1 cellular context compared by ENCODE assay signal in the genomic region with DNA sequence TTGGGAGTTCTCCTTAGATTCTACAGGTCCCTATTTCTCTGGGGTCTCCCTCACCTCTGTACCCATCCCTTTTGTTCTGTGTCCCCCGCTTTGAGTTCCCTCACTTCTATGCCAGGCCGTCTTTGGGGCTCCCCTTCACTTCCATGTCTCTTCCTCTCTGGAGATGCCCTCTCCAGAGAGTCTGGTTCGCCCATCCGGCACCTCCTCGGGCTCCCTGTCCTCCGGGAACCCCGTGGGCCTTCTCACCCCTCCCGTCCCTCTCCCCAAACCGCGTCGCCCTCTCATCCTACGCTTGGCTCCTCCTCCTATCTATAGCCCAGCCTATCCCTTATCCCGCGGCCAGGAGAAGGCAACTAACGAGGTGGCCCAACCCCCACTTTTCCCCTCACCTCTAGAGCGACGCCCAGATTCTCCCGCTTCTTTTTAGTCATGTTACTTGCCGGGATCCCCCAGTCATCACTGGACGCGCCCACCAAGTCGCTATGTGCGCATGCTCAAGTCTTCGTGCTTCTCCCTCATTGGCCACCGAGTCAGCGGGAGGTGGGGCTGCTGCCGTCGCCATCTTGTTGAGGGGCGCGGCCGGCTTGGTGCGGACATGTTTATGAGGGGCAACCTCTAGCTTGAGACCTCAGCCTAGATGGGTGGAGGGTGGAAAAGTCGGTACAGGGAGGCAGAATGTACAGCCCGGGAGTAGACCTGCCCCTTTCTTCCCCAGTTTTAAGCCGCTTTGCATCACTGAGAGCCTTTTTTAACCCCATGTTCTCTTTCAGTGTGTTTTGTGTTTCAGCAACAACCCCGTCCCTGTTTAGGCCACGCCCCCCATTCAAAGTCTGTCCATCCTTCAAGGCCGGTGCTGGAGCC.
A peak's percentile ranks its signal among the peaks of the same experiment; 100 is the strongest.
TF ChIP-seq lines count a peak whose summit lies in the region.

A gene (minus strand): TSS at position 461 of the 861 bp plus-strand sequence. CDS start 30 bp downstream, at position 431.

TF ChIP-seq in K562, 482 proteins besides CTCF, POLR2A, EP300 and RAD21 (continued from another document and continues in another):
- TF ChIP-seq NCOR1 (IDR thresholded peaks at IDR 0.05) (peak; percentile 90), MYC (IDR thresholded peaks at IDR 0.05; ENCODE audit: low read depth, low read length) (peak; percentile 31; the same call in 1 of the 2 replicates), MYC (CRISPR knock-in tag; IDR thresholded peaks at IDR 0.05; ENCODE audit: borderline replicate concordance, low read depth) (0 out of 2 replicates have a peak, but pooled peaks have one; percentile 26), ZZZ3 (IDR thresholded peaks at IDR 0.05) (peak; percentile 33; the same call in 1 of the 2 replicates), ZFP36 (IDR thresholded peaks at IDR 0.05; ENCODE audit: low read depth, low read length, partially characterized antibody) (peak; percentile 8), KDM5B (IDR thresholded peaks at IDR 0.05; ENCODE audit: insufficient replicate concordance, low read depth, low read length) (peak; percentile 76), U2AF1 (optimal IDR thresholded peaks at IDR 0.05; ENCODE audit: low read depth, low read length) (no peak), E2F3 (CRISPR knock-in tag; IDR thresholded peaks at IDR 0.05) (peak; percentile 90), BCOR (IDR thresholded peaks at IDR 0.05) (peak; percentile 28; the same call in 1 of the 2 replicates), OTX1 (CRISPR knock-in tag; IDR thresholded peaks at IDR 0.05) (0 out of 2 replicates have a peak, but pooled peaks have one; percentile 74), CTBP1 (IDR thresholded peaks at IDR 0.05; ENCODE audit: borderline replicate concordance) (peak; percentile 79; the same call in 1 of the 2 replicates), CREM (IDR thresholded peaks at IDR 0.05; ENCODE audit: low read depth) (peak; percentile 92), HCFC1 (IDR thresholded peaks at IDR 0.05; ENCODE audit: low read depth, low read length) (peak; percentile 89), POLR2AphosphoS5 (IDR thresholded peaks at IDR 0.05; ENCODE audit: control insufficient read depth, insufficient read depth, low read depth, low read length) (peak; percentile 52; the same call in 1 of the 2 replicates), SP1 (CRISPR knock-in tag; IDR thresholded peaks at IDR 0.05) (peak; percentile 65; the same call in 1 of the 2 replicates), ZFX (CRISPR knock-in tag; IDR thresholded peaks at IDR 0.05) (peak; percentile 53; the same call in 1 of the 2 replicates), BACH1 (tag; IDR thresholded peaks at IDR 0.05) (no peak), MAFG (tag; conservative IDR thresholded peaks at IDR 0.05) (no peak), GTF2F1 (IDR thresholded peaks at IDR 0.05; ENCODE audit: low read depth, low read length) (0 out of 2 replicates have a peak, but pooled peaks have one; percentile 29), JUND (IDR thresholded peaks at IDR 0.05; ENCODE audit: borderline replicate concordance, low read depth, low read length) (peak; percentile 69), JUND (tag; IDR thresholded peaks at IDR 0.05; ENCODE audit: borderline replicate concordance, low read depth, low read length) (peak; percentile 31; the same call in 1 of the 3 replicates), SMARCE1 (IDR thresholded peaks at IDR 0.05) (peak; percentile 56; the same call in 1 of the 2 replicates), XRCC5 (IDR thresholded peaks at IDR 0.05; ENCODE audit: low read depth, low read length) (0 out of 2 replicates have a peak, but pooled peaks have one; percentile 53), DNMT1 (IDR thresholded peaks at IDR 0.05) (0 out of 2 replicates have a peak, but pooled peaks have one; percentile 57), GABPB1 (CRISPR knock-in tag; IDR thresholded peaks at IDR 0.05) (peak; percentile 50), LARP7 (IDR thresholded peaks at IDR 0.05) (peak; percentile 78; the same call in 1 of the 2 replicates), ATF7 (IDR thresholded peaks at IDR 0.05) (peak; percentile 89), SMAD4 (CRISPR knock-in tag; conservative IDR thresholded peaks at IDR 0.05) (no peak), FOS (IDR thresholded peaks at IDR 0.05; ENCODE audit: extremely low read depth, insufficient read length) (peak; percentile 42), TAF1 (IDR thresholded peaks at IDR 0.05; ENCODE audit: control insufficient read depth, extremely low read depth, insufficient read depth, low read length, severe bottlenecking) (peak; percentile 63), ETV5 (CRISPR knock-in tag; IDR thresholded peaks at IDR 0.05; ENCODE audit: low read depth) (peak; percentile 46; the same call in 1 of the 2 replicates), EP400 (IDR thresholded peaks at IDR 0.05) (peak; percentile 74), DIDO1 (tag; IDR thresholded peaks at IDR 0.05; ENCODE audit: low read depth) (peak; percentile 19; the same call in 1 of the 2 replicates), EHMT2 (IDR thresholded peaks at IDR 0.05) (peak; percentile 56), KAT7 (CRISPR knock-in tag; IDR thresholded peaks at IDR 0.05; ENCODE audit: borderline replicate concordance) (no peak; the same call in 1 of the 2 replicates), FOXK2 (conservative IDR thresholded peaks at IDR 0.05 in 1 of 2, IDR thresholded peaks at IDR 0.05 in 1 of 2; ENCODE audit: low read depth in 2 of 2) (peak; percentile 87 to 90), NFRKB (IDR thresholded peaks at IDR 0.05; ENCODE audit: low read depth) (peak; percentile 61; the same call in 1 of the 2 replicates), MAZ (CRISPR knock-in tag; conservative IDR thresholded peaks at IDR 0.05 in 1 of 2, IDR thresholded peaks at IDR 0.05 in 1 of 2) (peak; percentile 38 to 69; a peak in 3 of 4 replicates), MIER1 (IDR thresholded peaks at IDR 0.05; ENCODE audit: low read depth) (0 out of 2 replicates have a peak, but pooled peaks have one; percentile 49)
- TF ChIP-seq, protein P1, sequence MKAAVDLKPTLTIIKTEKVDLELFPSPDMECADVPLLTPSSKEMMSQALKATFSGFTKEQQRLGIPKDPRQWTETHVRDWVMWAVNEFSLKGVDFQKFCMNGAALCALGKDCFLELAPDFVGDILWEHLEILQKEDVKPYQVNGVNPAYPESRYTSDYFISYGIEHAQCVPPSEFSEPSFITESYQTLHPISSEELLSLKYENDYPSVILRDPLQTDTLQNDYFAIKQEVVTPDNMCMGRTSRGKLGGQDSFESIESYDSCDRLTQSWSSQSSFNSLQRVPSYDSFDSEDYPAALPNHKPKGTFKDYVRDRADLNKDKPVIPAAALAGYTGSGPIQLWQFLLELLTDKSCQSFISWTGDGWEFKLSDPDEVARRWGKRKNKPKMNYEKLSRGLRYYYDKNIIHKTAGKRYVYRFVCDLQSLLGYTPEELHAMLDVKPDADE (conservative IDR thresholded peaks at IDR 0.05; ENCODE audit: control insufficient read depth, low read depth, low read length), result peak; percentile 31; the same call in 1 of the 2 replicates
- TF ChIP-seq, protein P2, sequence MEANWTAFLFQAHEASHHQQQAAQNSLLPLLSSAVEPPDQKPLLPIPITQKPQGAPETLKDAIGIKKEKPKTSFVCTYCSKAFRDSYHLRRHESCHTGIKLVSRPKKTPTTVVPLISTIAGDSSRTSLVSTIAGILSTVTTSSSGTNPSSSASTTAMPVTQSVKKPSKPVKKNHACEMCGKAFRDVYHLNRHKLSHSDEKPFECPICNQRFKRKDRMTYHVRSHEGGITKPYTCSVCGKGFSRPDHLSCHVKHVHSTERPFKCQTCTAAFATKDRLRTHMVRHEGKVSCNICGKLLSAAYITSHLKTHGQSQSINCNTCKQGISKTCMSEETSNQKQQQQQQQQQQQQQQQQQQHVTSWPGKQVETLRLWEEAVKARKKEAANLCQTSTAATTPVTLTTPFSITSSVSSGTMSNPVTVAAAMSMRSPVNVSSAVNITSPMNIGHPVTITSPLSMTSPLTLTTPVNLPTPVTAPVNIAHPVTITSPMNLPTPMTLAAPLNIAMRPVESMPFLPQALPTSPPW (CRISPR knock-in tag; IDR thresholded peaks at IDR 0.05), result peak; percentile 88
- TF ChIP-seq, protein P3, sequence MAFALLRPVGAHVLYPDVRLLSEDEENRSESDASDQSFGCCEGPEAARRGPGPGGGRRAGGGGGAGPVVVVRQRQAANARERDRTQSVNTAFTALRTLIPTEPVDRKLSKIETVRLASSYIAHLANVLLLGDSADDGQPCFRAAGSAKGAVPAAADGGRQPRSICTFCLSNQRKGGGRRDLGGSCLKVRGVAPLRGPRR (CRISPR knock-in tag; IDR thresholded peaks at IDR 0.05), result no peak
- TF ChIP-seq, protein P4, sequence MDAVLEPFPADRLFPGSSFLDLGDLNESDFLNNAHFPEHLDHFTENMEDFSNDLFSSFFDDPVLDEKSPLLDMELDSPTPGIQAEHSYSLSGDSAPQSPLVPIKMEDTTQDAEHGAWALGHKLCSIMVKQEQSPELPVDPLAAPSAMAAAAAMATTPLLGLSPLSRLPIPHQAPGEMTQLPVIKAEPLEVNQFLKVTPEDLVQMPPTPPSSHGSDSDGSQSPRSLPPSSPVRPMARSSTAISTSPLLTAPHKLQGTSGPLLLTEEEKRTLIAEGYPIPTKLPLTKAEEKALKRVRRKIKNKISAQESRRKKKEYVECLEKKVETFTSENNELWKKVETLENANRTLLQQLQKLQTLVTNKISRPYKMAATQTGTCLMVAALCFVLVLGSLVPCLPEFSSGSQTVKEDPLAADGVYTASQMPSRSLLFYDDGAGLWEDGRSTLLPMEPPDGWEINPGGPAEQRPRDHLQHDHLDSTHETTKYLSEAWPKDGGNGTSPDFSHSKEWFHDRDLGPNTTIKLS (IDR thresholded peaks at IDR 0.05; ENCODE audit: borderline replicate concordance, low read depth), result peak; percentile 46; the same call in 1 of the 2 replicates
- TF ChIP-seq, protein P5, sequence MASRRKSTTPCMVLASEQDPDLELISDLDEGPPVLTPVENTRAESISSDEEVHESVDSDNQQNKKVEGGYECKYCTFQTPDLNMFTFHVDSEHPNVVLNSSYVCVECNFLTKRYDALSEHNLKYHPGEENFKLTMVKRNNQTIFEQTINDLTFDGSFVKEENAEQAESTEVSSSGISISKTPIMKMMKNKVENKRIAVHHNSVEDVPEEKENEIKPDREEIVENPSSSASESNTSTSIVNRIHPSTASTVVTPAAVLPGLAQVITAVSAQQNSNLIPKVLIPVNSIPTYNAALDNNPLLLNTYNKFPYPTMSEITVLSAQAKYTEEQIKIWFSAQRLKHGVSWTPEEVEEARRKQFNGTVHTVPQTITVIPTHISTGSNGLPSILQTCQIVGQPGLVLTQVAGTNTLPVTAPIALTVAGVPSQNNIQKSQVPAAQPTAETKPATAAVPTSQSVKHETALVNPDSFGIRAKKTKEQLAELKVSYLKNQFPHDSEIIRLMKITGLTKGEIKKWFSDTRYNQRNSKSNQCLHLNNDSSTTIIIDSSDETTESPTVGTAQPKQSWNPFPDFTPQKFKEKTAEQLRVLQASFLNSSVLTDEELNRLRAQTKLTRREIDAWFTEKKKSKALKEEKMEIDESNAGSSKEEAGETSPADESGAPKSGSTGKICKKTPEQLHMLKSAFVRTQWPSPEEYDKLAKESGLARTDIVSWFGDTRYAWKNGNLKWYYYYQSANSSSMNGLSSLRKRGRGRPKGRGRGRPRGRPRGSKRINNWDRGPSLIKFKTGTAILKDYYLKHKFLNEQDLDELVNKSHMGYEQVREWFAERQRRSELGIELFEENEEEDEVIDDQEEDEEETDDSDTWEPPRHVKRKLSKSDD (conservative IDR thresholded peaks at IDR 0.05; ENCODE audit: low read length), result peak; percentile 80
- TF ChIP-seq, protein P6, sequence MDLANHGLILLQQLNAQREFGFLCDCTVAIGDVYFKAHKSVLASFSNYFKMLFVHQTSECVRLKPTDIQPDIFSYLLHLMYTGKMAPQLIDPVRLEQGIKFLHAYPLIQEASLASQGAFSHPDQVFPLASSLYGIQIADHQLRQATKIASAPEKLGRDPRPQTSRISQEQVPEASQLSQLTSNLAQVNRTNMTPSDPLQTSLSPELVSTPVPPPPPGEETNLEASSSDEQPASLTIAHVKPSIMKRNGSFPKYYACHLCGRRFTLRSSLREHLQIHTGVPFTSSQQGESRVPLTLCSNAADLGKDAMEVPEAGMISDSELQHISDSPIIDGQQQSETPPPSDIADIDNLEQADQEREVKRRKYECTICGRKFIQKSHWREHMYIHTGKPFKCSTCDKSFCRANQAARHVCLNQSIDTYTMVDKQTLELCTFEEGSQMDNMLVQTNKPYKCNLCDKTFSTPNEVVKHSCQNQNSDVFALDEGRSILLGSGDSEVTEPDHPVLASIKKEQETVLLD (IDR thresholded peaks at IDR 0.05), result peak; percentile 95
- TF ChIP-seq, protein P7, sequence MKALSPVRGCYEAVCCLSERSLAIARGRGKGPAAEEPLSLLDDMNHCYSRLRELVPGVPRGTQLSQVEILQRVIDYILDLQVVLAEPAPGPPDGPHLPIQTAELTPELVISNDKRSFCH (CRISPR knock-in tag; IDR thresholded peaks at IDR 0.05), result no peak
- TF ChIP-seq, protein P7 (tag; IDR thresholded peaks at IDR 0.05), result 0 out of 2 replicates have a peak, but pooled peaks have one; percentile 63
- TF ChIP-seq, protein P8, sequence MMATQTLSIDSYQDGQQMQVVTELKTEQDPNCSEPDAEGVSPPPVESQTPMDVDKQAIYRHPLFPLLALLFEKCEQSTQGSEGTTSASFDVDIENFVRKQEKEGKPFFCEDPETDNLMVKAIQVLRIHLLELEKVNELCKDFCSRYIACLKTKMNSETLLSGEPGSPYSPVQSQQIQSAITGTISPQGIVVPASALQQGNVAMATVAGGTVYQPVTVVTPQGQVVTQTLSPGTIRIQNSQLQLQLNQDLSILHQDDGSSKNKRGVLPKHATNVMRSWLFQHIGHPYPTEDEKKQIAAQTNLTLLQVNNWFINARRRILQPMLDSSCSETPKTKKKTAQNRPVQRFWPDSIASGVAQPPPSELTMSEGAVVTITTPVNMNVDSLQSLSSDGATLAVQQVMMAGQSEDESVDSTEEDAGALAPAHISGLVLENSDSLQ (IDR thresholded peaks at IDR 0.05), result peak; percentile 75
- TF ChIP-seq, protein P9, sequence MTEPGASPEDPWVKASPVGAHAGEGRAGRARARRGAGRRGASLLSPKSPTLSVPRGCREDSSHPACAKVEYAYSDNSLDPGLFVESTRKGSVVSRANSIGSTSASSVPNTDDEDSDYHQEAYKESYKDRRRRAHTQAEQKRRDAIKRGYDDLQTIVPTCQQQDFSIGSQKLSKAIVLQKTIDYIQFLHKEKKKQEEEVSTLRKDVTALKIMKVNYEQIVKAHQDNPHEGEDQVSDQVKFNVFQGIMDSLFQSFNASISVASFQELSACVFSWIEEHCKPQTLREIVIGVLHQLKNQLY (CRISPR knock-in tag; conservative IDR thresholded peaks at IDR 0.05), result 0 out of 4 replicates have a peak, but pooled peaks of 1 of the 2 experiments have one; percentile 39
